19 cellular contexts compared by ENCODE assay signal in the genomic region with DNA sequence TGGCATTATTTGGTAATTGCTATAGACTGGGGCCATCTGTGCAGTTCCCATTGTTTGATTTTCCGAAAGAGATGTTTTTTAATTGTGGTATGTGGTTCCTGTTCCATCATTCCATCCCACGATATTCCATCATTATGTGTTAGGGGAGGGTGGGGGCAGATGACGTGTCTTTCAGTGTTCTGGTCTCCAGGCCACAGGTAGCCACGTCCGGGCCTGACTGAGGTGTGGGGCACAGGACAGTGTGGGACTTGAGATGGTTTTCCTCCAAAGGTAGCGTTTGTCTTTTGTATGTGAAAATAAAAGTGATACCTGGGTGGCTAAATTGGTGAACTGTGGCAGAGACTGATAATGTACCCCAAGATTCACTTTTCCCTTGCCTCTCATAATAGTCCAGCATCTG.
"Had no signal": no experiment of that assay in that cellular context is flagged by ENCODE, and none has a peak within 500 bp of the region (broad histone marks: within the 10 kb centered on the region; RNA-seq: fewer than 3 reads in every experiment).

No MANE protein-coding gene starts in this region.

- H3K27me3 ChIP-seq: foreskin keratinocyte, ovary, testis, vagina had no signal

- H3K27ac Mint-ChIP-seq: activated B cell treated with CpG ODN at 0.5 μM for 24 hours; activated CD4-positive, alpha-beta T cell treated with anti-CD3 and anti-CD28 coated beads for 36 hours; activated naive CD4-positive, alpha-beta T cell treated with anti-CD3 and anti-CD28 coated beads, Interleukin-2, amount 10 ng/mL, durations not matched to agents 7 days and 5 days; naive thymus-derived CD4-positive, alpha-beta T cell; stimulated activated memory B cell treated with anti-CD40 and anti-IgM and Interleukin-4, amounts not matched to agents 10 μg/mL and 1 μg/mL and 100 μg/mL, for 72 hours; T-helper 17 cell had no signal

- H3K36me3 Mint-ChIP-seq: activated naive CD4-positive, alpha-beta T cell treated with anti-CD3 and anti-CD28 coated beads, Interleukin-2, amount 10 ng/mL, durations not matched to agents 7 days and 5 days; naive thymus-derived CD4-positive, alpha-beta T cell; stimulated activated memory B cell treated with anti-CD40 and anti-IgM and Interleukin-4, amounts not matched to agents 10 μg/mL and 1 μg/mL and 100 μg/mL, for 72 hours had no signal

- H3K4me1 Mint-ChIP-seq: activated B cell treated with CpG ODN at 0.5 μM for 24 hours; activated CD4-positive, alpha-beta T cell treated with anti-CD3 and anti-CD28 coated beads for 36 hours; activated naive CD4-positive, alpha-beta T cell treated with anti-CD3 and anti-CD28 coated beads, Interleukin-2, amount 10 ng/mL, durations not matched to agents 7 days and 5 days; naive thymus-derived CD4-positive, alpha-beta T cell; stimulated activated memory B cell treated with anti-CD40 and anti-IgM and Interleukin-4, amounts not matched to agents 10 μg/mL and 1 μg/mL and 100 μg/mL, for 72 hours; T-helper 17 cell had no signal

- H3K4me3 Mint-ChIP-seq: activated B cell treated with CpG ODN at 0.5 μM for 24 hours; activated CD4-positive, alpha-beta T cell treated with anti-CD3 and anti-CD28 coated beads for 36 hours; activated naive CD4-positive, alpha-beta T cell treated with anti-CD3 and anti-CD28 coated beads, Interleukin-2, amount 10 ng/mL, durations not matched to agents 7 days and 5 days; naive thymus-derived CD4-positive, alpha-beta T cell; stimulated activated memory B cell treated with anti-CD40 and anti-IgM and Interleukin-4, amounts not matched to agents 10 μg/mL and 1 μg/mL and 100 μg/mL, for 72 hours; T-helper 17 cell had no signal

- H3K9me3 ChIP-seq: lower lobe of right lung, ovary, testis, vagina had no signal

- H3K9me3 Mint-ChIP-seq: activated B cell treated with CpG ODN at 0.5 μM for 24 hours; activated naive CD4-positive, alpha-beta T cell treated with anti-CD3 and anti-CD28 coated beads, Interleukin-2, amount 10 ng/mL, durations not matched to agents 7 days and 5 days; naive thymus-derived CD4-positive, alpha-beta T cell; stimulated activated memory B cell treated with anti-CD40 and anti-IgM and Interleukin-4, amounts not matched to agents 10 μg/mL and 1 μg/mL and 100 μg/mL, for 72 hours had no signal

- H3K4me3 ChIP-seq: lower lobe of right lung, ovary, skin epidermis, testis, vagina had no signal

- H3K27ac ChIP-seq: lower lobe of right lung, ovary, testis, vagina had no signal

- ATAC-seq: activated CD4-positive, alpha-beta T cell treated with anti-CD3 and anti-CD28 coated beads for 36 hours; foreskin keratinocyte; left colon; lower lobe of right lung; naive thymus-derived CD4-positive, alpha-beta T cell; stimulated activated memory B cell treated with anti-CD40 and anti-IgM and Interleukin-4, amounts not matched to agents 10 μg/mL and 1 μg/mL and 100 μg/mL, for 72 hours; T-helper 17 cell had no signal

- H3K4me1 ChIP-seq: lower lobe of right lung, testis had no signal

- DNase-seq: activated B cell treated with CpG ODN at 0.5 μM for 24 hours; activated CD4-positive, alpha-beta T cell treated with anti-CD3 and anti-CD28 coated beads for 36 hours; activated CD4-positive, alpha-beta T cell treated with anti-CD3 and anti-CD28 coated beads, Interleukin-2, amount 50 U/mL, for 4 hours; activated naive CD4-positive, alpha-beta T cell treated with anti-CD3 and anti-CD28 coated beads, Interleukin-2, amount 10 ng/mL, durations not matched to agents 7 days and 5 days; activated T-cell treated with anti-CD3 and anti-CD28 coated beads, Interleukin-2, amount 50 U/mL, for 48 hours; effector CD4-positive, alpha-beta T cell; foreskin keratinocyte; lower lobe of right lung; naive thymus-derived CD4-positive, alpha-beta T cell; right cardiac atrium; stimulated activated CD4-positive, alpha-beta T cell treated with anti-CD3 and anti-CD28 coated beads, Interleukin-2, amount 100 ng/mL, for 24 hours; T-helper 17 cell; testis; trophoblast cell had no signal

- H3K27me3 Mint-ChIP-seq: activated B cell treated with CpG ODN at 0.5 μM for 24 hours; activated CD4-positive, alpha-beta T cell treated with anti-CD3 and anti-CD28 coated beads for 36 hours; stimulated activated memory B cell treated with anti-CD40 and anti-IgM and Interleukin-4, amounts not matched to agents 10 μg/mL and 1 μg/mL and 100 μg/mL, for 72 hours had no signal

- H3K36me3 ChIP-seq: lower lobe of right lung, ovary, vagina had no signal
